In the genomic region with DNA sequence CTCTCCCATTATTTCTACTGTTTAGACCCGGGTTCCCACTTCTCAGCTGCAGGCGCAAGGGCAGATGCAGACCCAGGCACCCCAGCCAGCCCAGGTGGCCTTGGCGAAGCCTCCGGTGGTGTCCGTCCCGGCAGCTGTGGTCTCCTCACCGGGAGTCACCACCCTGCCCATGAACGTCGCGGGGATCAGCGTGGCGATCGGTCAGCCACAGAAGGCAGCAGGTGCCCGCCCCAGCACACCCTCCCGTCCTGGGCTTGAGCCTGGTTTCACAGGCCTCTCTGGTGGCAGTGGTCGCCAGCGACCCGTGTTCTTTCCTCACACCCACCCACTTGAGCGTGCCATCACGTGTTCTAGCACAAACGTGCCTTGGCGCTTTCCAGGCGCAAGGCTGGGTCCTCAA, we compare ENCODE assay signal across 20 cellular contexts.
DNase-seq lines count a peak whose midpoint lies in the region; ATAC-seq, FAIRE-seq and TF ChIP-seq lines count a peak whose summit lies in the region.
"Had no signal": no experiment of that assay in that cellular context is flagged by ENCODE, and none has a peak within 500 bp of the region (broad histone marks: within the 10 kb centered on the region; RNA-seq: fewer than 3 reads in every experiment).

No MANE protein-coding gene starts in this region.

- no peaks in the 10 kb centered on the region for H3K9me3 ChIP-seq in pancreas
- H3K9me3 ChIP-seq: mucosa of descending colon, ovary, testis had no signal

- POLR2A ChIA-PET in T-cell (lab: Charles Lee), result no interaction called here

- no peak overlapping the region for H3K27ac ChIP-seq in pancreas
- H3K27ac ChIP-seq: ovary, testis had no signal

- no peak for ATAC-seq in T-cell (replicated peaks in 1 of 4)
- no peak for ATAC-seq in effector memory CD8-positive, alpha-beta T cell (replicated peaks)
- no peak for ATAC-seq in stimulated activated effector memory CD8-positive, alpha-beta T cell treated with anti-CD3 and anti-CD28 coated beads, Interleukin-12 subunit alpha, Interleukin-12 subunit beta, amount 100 ng/mL, for 72 hours
- no peak for ATAC-seq in pancreas
- ATAC-seq: mucosa of descending colon had no signal

- 94 to 97% methylated on average over 23 of the region's 23 CpGs for WGBS in pancreas, 2 donors

- H3K27ac Mint-ChIP-seq in activated naive CD4-positive, alpha-beta T cell treated with anti-CD3 and anti-CD28 coated beads for 36 hours, result peak overlapping the region; percentile 70
- peak overlapping the region; percentile 88 to 92 for H3K27ac Mint-ChIP-seq in T-cell
- peak overlapping the region; percentile 88 to 89 for H3K27ac Mint-ChIP-seq in effector memory CD8-positive, alpha-beta T cell
- peak overlapping the region; percentile 88 for H3K27ac Mint-ChIP-seq in stimulated activated effector memory CD8-positive, alpha-beta T cell treated with anti-CD3 and anti-CD28 coated beads, Interleukin-12 subunit alpha, Interleukin-12 subunit beta, amount 100 ng/mL, for 72 hours
- H3K27ac Mint-ChIP-seq: HFFc6 had no signal

- no peaks in the 10 kb centered on the region for H3K9me3 Mint-ChIP-seq in activated naive CD4-positive, alpha-beta T cell treated with anti-CD3 and anti-CD28 coated beads for 36 hours
- no peaks in the 10 kb centered on the region for H3K9me3 Mint-ChIP-seq in T-cell
- H3K9me3 Mint-ChIP-seq in effector memory CD8-positive, alpha-beta T cell, result no peaks in the 10 kb centered on the region
- H3K9me3 Mint-ChIP-seq in stimulated activated effector memory CD8-positive, alpha-beta T cell treated with anti-CD3 and anti-CD28 coated beads, Interleukin-12 subunit alpha, Interleukin-12 subunit beta, amount 100 ng/mL, for 72 hours, result no peaks in the 10 kb centered on the region
- H3K9me3 Mint-ChIP-seq: activated T-cell treated with anti-CD3 and anti-CD28 coated beads, Interleukin-2, amount 50 U/mL, for 4 hours; HFFc6 had no signal

- FAIRE-seq in pancreas (lab: Jason Lieb, UNC), result no peak
- FAIRE-seq: astrocyte had no signal

- H3K36me3 Mint-ChIP-seq in activated naive CD4-positive, alpha-beta T cell treated with anti-CD3 and anti-CD28 coated beads for 36 hours (ENCODE audit: low read depth), result peaks cover 23% of the 10 kb centered on the region
- peaks cover 42% of the 10 kb centered on the region for H3K36me3 Mint-ChIP-seq in T-cell
- peaks cover 39% of the 10 kb centered on the region for H3K36me3 Mint-ChIP-seq in effector memory CD8-positive, alpha-beta T cell (ENCODE audit: insufficient read depth)
- peaks cover 89% of the 10 kb centered on the region for H3K36me3 Mint-ChIP-seq in stimulated activated effector memory CD8-positive, alpha-beta T cell treated with anti-CD3 and anti-CD28 coated beads, Interleukin-12 subunit alpha, Interleukin-12 subunit beta, amount 100 ng/mL, for 72 hours

- intact Hi-C loops in activated naive CD4-positive, alpha-beta T cell treated with anti-CD3 and anti-CD28 coated beads for 36 hours (cut with micrococcal nuclease), result loop anchor here (1.0 kb wide), 1 partner anchor 18 kb away; no protein-coding TSS in a partner anchor
- intact Hi-C loops in pancreas (cut with DNase I), result no loop called here

- H3K4me3 Mint-ChIP-seq in activated naive CD4-positive, alpha-beta T cell treated with anti-CD3 and anti-CD28 coated beads for 36 hours, result no peak overlapping the region
- H3K4me3 Mint-ChIP-seq in T-cell, result peak overlapping the region; percentile 43 to 76 (median 75)
- peak overlapping the region in 1 of 2 donors; percentile 67 for H3K4me3 Mint-ChIP-seq in effector memory CD8-positive, alpha-beta T cell
- peak overlapping the region; percentile 55 for H3K4me3 Mint-ChIP-seq in stimulated activated effector memory CD8-positive, alpha-beta T cell treated with anti-CD3 and anti-CD28 coated beads, Interleukin-12 subunit alpha, Interleukin-12 subunit beta, amount 100 ng/mL, for 72 hours
- H3K4me3 Mint-ChIP-seq: HFFc6 had no signal

- no peaks in the 10 kb centered on the region for H3K4me1 ChIP-seq in pancreas
- H3K4me1 ChIP-seq: testis had no signal

- no peaks in the 10 kb centered on the region for H3K27me3 Mint-ChIP-seq in activated naive CD4-positive, alpha-beta T cell treated with anti-CD3 and anti-CD28 coated beads for 36 hours (ENCODE audit: low read depth)
- no peaks in the 10 kb centered on the region for H3K27me3 Mint-ChIP-seq in T-cell
- no peaks in the 10 kb centered on the region for H3K27me3 Mint-ChIP-seq in effector memory CD8-positive, alpha-beta T cell

- no peak for TF ChIP-seq CTCF in pancreas (IDR thresholded peaks at IDR 0.05)

- H3K4me1 Mint-ChIP-seq in activated naive CD4-positive, alpha-beta T cell treated with anti-CD3 and anti-CD28 coated beads for 36 hours (ENCODE audit: low read depth), result peaks cover 18% of the 10 kb centered on the region
- peaks cover 12 to 40% (median 26%) of the 10 kb centered on the region in 3 donors for H3K4me1 Mint-ChIP-seq in T-cell
- peaks cover 15 to 19% of the 10 kb centered on the region in 2 donors for H3K4me1 Mint-ChIP-seq in effector memory CD8-positive, alpha-beta T cell (ENCODE audit: low read depth in 2 of 2)
- peaks cover 18% of the 10 kb centered on the region for H3K4me1 Mint-ChIP-seq in stimulated activated effector memory CD8-positive, alpha-beta T cell treated with anti-CD3 and anti-CD28 coated beads, Interleukin-12 subunit alpha, Interleukin-12 subunit beta, amount 100 ng/mL, for 72 hours

- CTCF ChIA-PET in activated naive CD4-positive, alpha-beta T cell treated with anti-CD3 and anti-CD28 coated beads for 36 hours (lab: Charles Lee), result no interaction called here
- CTCF ChIA-PET in T-cell (lab: Charles Lee), result no interaction called here

- DNase-seq in activated naive CD4-positive, alpha-beta T cell treated with anti-CD3 and anti-CD28 coated beads for 36 hours, result no peak
- DNase-seq in activated naive CD4-positive, alpha-beta T cell treated with anti-CD3 and anti-CD28 coated beads, Interleukin-2, amount 50 U/mL, for 16 hours, result no peak
- DNase-seq in T-cell (no peak), pancreas (no peak), NCI-H345 (lab: John Stamatoyannopoulos, UW) (no peak)
- no peak for DNase-seq in effector memory CD8-positive, alpha-beta T cell
- DNase-seq in stimulated activated effector memory CD8-positive, alpha-beta T cell treated with anti-CD3 and anti-CD28 coated beads, Interleukin-12 subunit alpha, Interleukin-12 subunit beta, amount 100 ng/mL, for 72 hours (ENCODE audit: low spot score in 2 of 2), result no peak
- DNase-seq in stimulated activated CD8-positive, alpha-beta memory T cell treated with anti-CD3 and anti-CD28 coated beads, Interleukin-4, amount 100 ng/mL, for 48 hours, result no peak
- DNase-seq: activated T-cell treated with anti-CD3 and anti-CD28 coated beads, Interleukin-2, amount 50 U/mL, for 4 hours; Calu3; HFFc6; hypothalamus; MM.1S; NCI-H187; NCI-H446 treated with DMSO at 0.1 percent for 48 hours; ovary; SHP77 treated with DMSO at 0.1 percent for 48 hours; testis had no signal

- no peaks in the 10 kb centered on the region for H3K27me3 ChIP-seq in pancreas
- H3K27me3 ChIP-seq: ovary, testis had no signal

- H3K4me3 ChIP-seq in pancreas, result no peak overlapping the region
- H3K4me3 ChIP-seq: mucosa of descending colon, ovary, testis had no signal

- peaks cover 0 to 59% (median 6%) of the 10 kb centered on the region in 3 donors for H3K36me3 ChIP-seq in pancreas
- H3K36me3 ChIP-seq: ovary had no signal
